In the genomic region with DNA sequence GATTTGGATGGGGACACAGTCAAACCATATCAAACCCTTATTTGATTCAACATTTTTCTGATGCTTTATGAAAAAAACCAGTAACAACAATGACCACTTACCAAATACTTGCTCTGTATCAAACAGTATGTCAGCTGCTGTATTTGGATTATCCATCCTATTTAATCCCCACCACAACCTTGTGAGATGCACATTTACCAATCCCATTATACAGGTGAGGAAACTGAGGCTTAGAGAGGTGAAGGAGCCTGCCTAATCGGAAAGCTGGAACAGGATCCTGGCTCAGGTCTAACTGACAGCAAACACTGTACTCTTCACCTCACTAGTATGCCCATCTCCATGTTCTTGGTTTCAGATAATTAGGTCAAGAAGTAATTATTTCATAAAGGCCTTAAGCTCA, we compare ENCODE assay signal across 20 cellular contexts.
"Had no signal": no experiment of that assay in that cellular context is flagged by ENCODE, and none has a peak within 500 bp of the region (broad histone marks: within the 10 kb centered on the region; RNA-seq: fewer than 3 reads in every experiment).

No MANE protein-coding gene starts in this region.

- H3K4me1 ChIP-seq: body of pancreas, foreskin keratinocyte, parathyroid adenoma had no signal

- H3K9me3 Mint-ChIP-seq: nephron, type B pancreatic cell, WTC11 had no signal

- H3K4me3 Mint-ChIP-seq: activated CD8-positive, alpha-beta T cell treated with anti-CD3 and anti-CD28 coated beads, Interleukin-2, amount 10 ng/mL, durations not matched to agents 7 days and 5 days; activated naive CD8-positive, alpha-beta T cell treated with anti-CD3 and anti-CD28 coated beads for 36 hours; nephron; type B pancreatic cell; WTC11 had no signal

- H3K9me3 ChIP-seq: body of pancreas, stomach had no signal

- H3K9ac ChIP-seq: parathyroid adenoma had no signal

- H3K36me3 ChIP-seq: stomach had no signal

- H3K79me2 ChIP-seq: hepatocyte, parathyroid adenoma had no signal

- H3K27me3 ChIP-seq: body of pancreas, foreskin keratinocyte, hepatocyte, stomach had no signal

- H3K4me3 ChIP-seq: body of pancreas, hepatocyte, smooth muscle cell, stomach had no signal

- H3K27ac ChIP-seq: body of pancreas, foreskin keratinocyte, hepatocyte, parathyroid adenoma, stomach had no signal

- H3K27me3 Mint-ChIP-seq: activated naive CD8-positive, alpha-beta T cell treated with anti-CD3 and anti-CD28 coated beads for 36 hours; type B pancreatic cell had no signal

- H3K4me2 ChIP-seq: hepatocyte, smooth muscle cell had no signal

- H3K27ac Mint-ChIP-seq: activated naive CD8-positive, alpha-beta T cell treated with anti-CD3 and anti-CD28 coated beads for 36 hours; nephron; type B pancreatic cell; WTC11 had no signal

- H2AFZ ChIP-seq: hepatocyte, parathyroid adenoma had no signal

- H3K36me3 Mint-ChIP-seq: WTC11 had no signal

- DNase-seq: activated CD4-positive, alpha-beta T cell treated with anti-CD3 and anti-CD28 coated beads for 4 hours; activated CD8-positive, alpha-beta memory T cell treated with anti-CD3 and anti-CD28 coated beads, Interleukin-2, amount 50 U/mL, for 4 hours; activated CD8-positive, alpha-beta T cell treated with anti-CD3 and anti-CD28 coated beads, Interleukin-2, amount 10 ng/mL, durations not matched to agents 7 days and 5 days; activated effector memory CD4-positive, alpha-beta T cell treated with anti-CD3 and anti-CD28 coated beads, Interleukin-2, amount 50 U/mL, for 16 hours; activated naive CD8-positive, alpha-beta T cell treated with anti-CD3 and anti-CD28 coated beads for 36 hours; activated T-cell treated with anti-CD3 and anti-CD28 coated beads, Interleukin-2, amount 50 U/mL, for 48 hours; body of pancreas; central memory CD4-positive, alpha-beta T cell; foreskin keratinocyte; left cardiac atrium; mesendoderm; stimulated activated CD4-positive, alpha-beta T cell treated with anti-CD3 and anti-CD28 coated beads, Interleukin-4, amount 100 ng/mL, for 1 hour; stomach had no signal

- ATAC-seq: activated CD8-positive, alpha-beta T cell treated with anti-CD3 and anti-CD28 coated beads, Interleukin-2, amount 10 ng/mL, durations not matched to agents 7 days and 5 days; body of pancreas; foreskin keratinocyte; left cardiac atrium; sciatic nerve; WTC11 had no signal
